ENCODE assay signal across 24 cellular contexts in genomic region chr1:205936316-205936715, GRCh38. TPM values are rescaled to one million over a fixed set of nuclear protein-coding genes. Genes with fewer than 3 reads are reported as not detected.
"Had no signal": no experiment of that assay in that cellular context is flagged by ENCODE, and none has a peak within 500 bp of the region (broad histone marks: within the 10 kb centered on the region; RNA-seq: fewer than 3 reads in every experiment).

No MANE protein-coding gene starts in this region.

- H3K36me3 ChIP-seq: adrenal gland, esophagus squamous epithelium, prostate gland, right lobe of liver, thoracic aorta, uterus, WERI-Rb-1 had no signal

- H3K27ac Mint-ChIP-seq: activated T-cell treated with anti-CD3 and anti-CD28 coated beads, Interleukin-2, amount 50 U/mL, for 72 hours; immature natural killer cell had no signal

- ATAC-seq: activated naive CD4-positive, alpha-beta T cell treated with anti-CD3 and anti-CD28 coated beads, Interleukin-2, amount 50 U/mL, for 72 hours; activated T-cell treated with anti-CD3 and anti-CD28 coated beads, Interleukin-2, amount 50 U/mL, for 72 hours; right lobe of liver had no signal

- H3K4me1 ChIP-seq: adrenal gland, prostate gland, right lobe of liver, uterus had no signal

- H3K27ac ChIP-seq: adrenal gland, prostate gland, right lobe of liver, thoracic aorta, uterus, WERI-Rb-1 had no signal

- H3K36me3 Mint-ChIP-seq: activated naive CD4-positive, alpha-beta T cell treated with anti-CD3 and anti-CD28 coated beads, Interleukin-2, amount 50 U/mL, for 72 hours; immature natural killer cell had no signal

- H3K4me1 Mint-ChIP-seq: immature natural killer cell had no signal

- FAIRE-seq: endothelial cell of umbilical vein, small intestine had no signal

- DNase-seq: activated CD4-positive, alpha-beta T cell treated with anti-CD3 and anti-CD28 coated beads for 1 hour; activated CD4-positive, alpha-beta T cell treated with anti-CD3 and anti-CD28 coated beads, Interleukin-2, amount 50 U/mL, for 4 hours; activated effector memory CD4-positive, alpha-beta T cell treated with anti-CD3 and anti-CD28 coated beads, Interleukin-2, amount 50 U/mL, for 16 hours; activated T-cell treated with anti-CD3 and anti-CD28 coated beads, Interleukin-2, amount 50 U/mL, for 72 hours; adrenal gland; effector CD4-positive, alpha-beta T cell; esophagus squamous epithelium; immature natural killer cell; midbrain; right lobe of liver; small intestine; stimulated activated CD4-positive, alpha-beta T cell treated with anti-CD3 and anti-CD28 coated beads, Interleukin-15, amount 100 ng/mL, for 24 hours; stimulated activated CD4-positive, alpha-beta T cell treated with anti-CD3 and anti-CD28 coated beads, Interleukin-2, amount 100 ng/mL, for 48 hours; T-helper 2 cell; uterus; WERI-Rb-1 had no signal

- H3K4me3 ChIP-seq: adrenal gland, esophagus squamous epithelium, prostate gland, right lobe of liver, thoracic aorta, uterus had no signal

- H3K9me3 ChIP-seq: adrenal gland, esophagus squamous epithelium, prostate gland, right lobe of liver, thoracic aorta, uterus had no signal

- H3K4me3 Mint-ChIP-seq: activated T-cell treated with anti-CD3 and anti-CD28 coated beads, Interleukin-2, amount 50 U/mL, for 72 hours; immature natural killer cell had no signal

- H3K9me3 Mint-ChIP-seq: activated naive CD4-positive, alpha-beta T cell treated with anti-CD3 and anti-CD28 coated beads, Interleukin-2, amount 50 U/mL, for 72 hours; activated T-cell treated with anti-CD3 and anti-CD28 coated beads, Interleukin-2, amount 50 U/mL, for 72 hours; immature natural killer cell had no signal

- H3K27me3 ChIP-seq: adrenal gland, right lobe of liver, uterus had no signal

RNA-seq across cellular contexts. Expression of gene SLC26A9, which starts 6.9 kb away (rescaled TPM):
- total RNA-seq: activated CD8-positive, alpha-beta memory T cell treated with anti-CD3 and anti-CD28 coated beads for 36 hours; activated naive CD4-positive, alpha-beta T cell treated with anti-CD3 and anti-CD28 coated beads, Interleukin-2, amount 50 U/mL, for 72 hours; activated T-cell treated with anti-CD3 and anti-CD28 coated beads, Interleukin-2, amount 50 U/mL, for 72 hours; cerebellum; fibroblast of villous mesenchyme; osteoblast; uterus had no signal
